Comparison of ENCODE assay signal across 8 cellular contexts in the genomic region with DNA sequence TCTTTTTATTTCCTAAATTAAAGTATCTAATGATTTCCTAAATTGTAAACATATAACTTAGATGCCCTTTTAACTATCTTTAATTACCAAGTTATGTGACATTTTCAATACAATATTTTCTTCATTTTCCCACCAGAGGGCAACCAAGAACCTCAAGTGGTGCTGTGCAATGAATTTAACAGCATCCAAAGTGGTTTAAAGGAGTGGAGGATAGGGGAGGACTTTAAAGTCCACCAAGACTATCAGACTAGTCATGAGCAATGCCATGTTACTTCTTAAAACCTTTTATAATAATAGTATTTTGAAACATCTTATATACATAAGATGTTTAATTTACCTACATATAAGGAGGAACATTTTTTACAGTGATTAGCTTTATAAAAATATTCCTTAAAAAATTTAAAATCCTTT.
DNase-seq lines count a peak whose midpoint lies in the region; ATAC-seq and TF ChIP-seq lines count a peak whose summit lies in the region.

No MANE protein-coding gene starts in this region.

- no peaks in the 10 kb centered on the region for H3K9me3 ChIP-seq in tibial artery

- ATAC-seq in GM18909 (IDR thresholded peaks at IDR 0.05; ENCODE audit: poor library complexity, unreplicated experiment), result no peak

- H3K4me3 ChIP-seq in tibial artery, result no peak overlapping the region

- peak; percentile 34 for DNase-seq in AG08396 (ENCODE audit: low spot score)
- peak; percentile 38 for DNase-seq in NCI-H2171 (lab: John Stamatoyannopoulos, UW)
- DNase-seq in astrocyte of the hippocampus (ENCODE audit: low read depth, low spot score), result peak; percentile 70
- DNase-seq in inferior parietal cortex (ENCODE audit: extremely low spot score), result peak; percentile 80
- DNase-seq in tibial artery, result no peak
- DNase-seq in mucosa of gallbladder (ENCODE audit: low spot score), result no peak

- no peaks in the 10 kb centered on the region for H3K36me3 ChIP-seq in tibial artery

- no peaks in the 10 kb centered on the region for H3K4me1 ChIP-seq in tibial artery

- intact Hi-C loops in tibial artery (cut with DNase I; ENCODE audit: low total_unique reads), result no loop called here

- no peaks in the 10 kb centered on the region for H3K27me3 ChIP-seq in tibial artery

- no peak overlapping the region for H3K27ac ChIP-seq in tibial artery

- peak; percentile 38; the same call in 2 of the 3 replicates for TF ChIP-seq CTCF in GM12872 (IDR thresholded peaks at IDR 0.05; ENCODE audit: insufficient read depth, low read depth, low read length)
- TF ChIP-seq CTCF in tibial artery (IDR thresholded peaks at IDR 0.05), result peak; percentile 33 to 37

Comparison
In these comparisons a context has a peak if more than half of its experiments do, and no peak if none do; other contexts are left out.
1. DNase-seq: peak in AG08396 (single experiment), NCI-H2171 (single experiment), astrocyte of the hippocampus (single experiment) and inferior parietal cortex (single experiment); none in tibial artery (0 of 2) and mucosa of gallbladder (single experiment).